In genomic region chr21:29382029-29382654, GRCh38 we compare ENCODE assay signal across 11 cellular contexts.
A peak's percentile ranks its signal among the peaks of the same experiment; 100 is the strongest.
DNase-seq lines count a peak whose midpoint lies in the region; FAIRE-seq lines count a peak whose summit lies in the region.
"Had no signal": no experiment of that assay in that cellular context is flagged by ENCODE, and none has a peak within 500 bp of the region (broad histone marks: within the 10 kb centered on the region; RNA-seq: fewer than 3 reads in every experiment).

No MANE protein-coding gene starts in this region.

- no peaks in the 10 kb centered on the region for H3K27me3 ChIP-seq in small intestine (ENCODE audit: control insufficient read depth in 2 of 2, insufficient read depth in 2 of 2, low read length in 2 of 2)

- no peaks in the 10 kb centered on the region for H3K36me3 ChIP-seq in small intestine (ENCODE audit: control insufficient read depth in 2 of 2, insufficient read depth in 2 of 2, low read length in 2 of 2)

- DNase-seq in HCEC 1CT (peak; percentile 55), SW480 (ENCODE audit: low spot score) (peak; percentile 11), hepatic stellate cell (ENCODE audit: low spot score) (peak; percentile 20), small intestine (peak; percentile 48), G401 (ENCODE audit: low spot score) (no peak), GOT3 (lab: John Stamatoyannopoulos, UW) (no peak), GF-D8 (lab: John Stamatoyannopoulos, UW) (no peak)
- DNase-seq in stimulated activated naive CD4-positive, alpha-beta T cell treated with Interleukin-2 at 50 U/mL for 16 hours (lab: John Stamatoyannopoulos, UW), result no peak
- DNase-seq: activated T-cell treated with anti-CD3 and anti-CD28 coated beads, Interleukin-2, amount 50 U/mL, for 72 hours; NCI-H2029 treated with DMSO at 0.1 percent for 48 hours had no signal

- H3K4me3 ChIP-seq in small intestine (ENCODE audit: low read depth in 1 of 2, low read length in 2 of 2), result no peak overlapping the region

- WGBS in small intestine, 3 donors, result 94% methylated on average over 4 of the region's 4 CpGs

- in situ Hi-C loops in G401 (cut with HindIII; ENCODE audit: low sequenced_read_pairs), result no loop called here

- H3K9me3 ChIP-seq in small intestine (ENCODE audit: control insufficient read depth, low read depth), result no peaks in the 10 kb centered on the region

- no peak overlapping the region for H3K27ac ChIP-seq in small intestine (ENCODE audit: low read depth in 1 of 2, low read length in 1 of 2)
- H3K27ac ChIP-seq: VCaP had no signal

- peaks cover 0 to 2% of the 10 kb centered on the region in 2 donors for H3K4me1 ChIP-seq in small intestine (ENCODE audit: control insufficient read depth in 2 of 2, insufficient read depth in 1 of 2, low read depth in 1 of 2, low read length in 1 of 2)

- FAIRE-seq in small intestine (lab: Jason Lieb, UNC), result no peak

Comparison
In these comparisons a context has a peak if more than half of its experiments do, and no peak if none do; other contexts are left out.
1. DNase-seq: peak in HCEC 1CT (single experiment), SW480 (single experiment), hepatic stellate cell (single experiment) and small intestine (single experiment); none in stimulated activated naive CD4-positive, alpha-beta T cell treated with Interleukin-2 at 50 U/mL for 16 hours (single experiment), G401 (single experiment), GOT3 (single experiment) and GF-D8 (single experiment).